ENCODE assay signal across 8 cellular contexts in genomic region chr15:64046347-64047153, GRCh38. TPM values are rescaled to one million over a fixed set of nuclear protein-coding genes. Genes with fewer than 3 reads are reported as not detected.
A peak's percentile ranks its signal among the peaks of the same experiment; 100 is the strongest.
DNase-seq lines count a peak whose midpoint lies in the region; ATAC-seq, FAIRE-seq and TF ChIP-seq lines count a peak whose summit lies in the region.

TSS of gene DAPK2 (minus strand) at chr15:64046485. CDS start at chr15:64040261, 6,224 bp downstream.

- no peaks in the 10 kb centered on the region for H3K9me3 ChIP-seq in endothelial cell of umbilical vein (replicated peaks; ENCODE audit: control insufficient read depth, insufficient read depth, low read length)

- peak within 1 kb of the TSS; percentile 96 for H2AFZ ChIP-seq in endothelial cell of umbilical vein (ENCODE audit: low read depth, low read length)

- DNase-seq in NOMO-1 treated with DMSO at 0.1 percent for 48 hours (lab: John Stamatoyannopoulos, UW; ENCODE audit: unreplicated experiment): peak; percentile 37
- peak; percentile 74 for DNase-seq in activated CD8-positive, alpha-beta memory T cell treated with anti-CD3 and anti-CD28 coated beads, Interleukin-2, amount 50 U/mL, for 4 hours
- peak; percentile 57 for DNase-seq in endothelial cell of umbilical vein (ENCODE audit: low read depth, low spot score)
- peak; percentile 83 for DNase-seq in midbrain (lab: John Stamatoyannopoulos, UW)
- peak; percentile 19 to 48 for DNase-seq in stimulated activated CD8-positive, alpha-beta memory T cell treated with anti-CD3 and anti-CD28 coated beads, Interleukin-15, amount 100 ng/mL, for 4 hours (ENCODE audit: low read depth in 2 of 2)

- H3K4me1 ChIP-seq in endothelial cell of umbilical vein (ENCODE audit: control insufficient read depth, extremely low read depth, insufficient read depth, low read length): peaks cover 6% of the 10 kb centered on the region

- BruUV-seq in endothelial cell of umbilical vein (replicated peaks; lab: Mats Ljungman, UMichigan): no TSS peak

- POLR2A ChIA-PET in endothelial cell of umbilical vein (lab: Charles Lee): no interaction called here

- peak; percentile 71 for FAIRE-seq in endothelial cell of umbilical vein (lab: Jason Lieb, UNC)

- TF ChIP-seq CTCF in endothelial cell of umbilical vein (IDR thresholded peaks at IDR 0.05; ENCODE audit: extremely low read depth in 1 of 2, insufficient read depth in 1 of 2, low read depth in 1 of 2, low read length in 2 of 2): peak; percentile 79 to 82

- no peaks in the 10 kb centered on the region for H3K79me2 ChIP-seq in endothelial cell of umbilical vein (ENCODE audit: control insufficient read depth, insufficient read depth, low read length)

- peak within 1 kb of the TSS; percentile 23; the same call in 1 of the 2 replicates for H3K4me3 ChIP-seq in GM08714 (ENCODE audit: low read length)
- H3K4me3 ChIP-seq in endothelial cell of umbilical vein (replicated peaks in 1 of 3; ENCODE audit: insufficient read depth in 1 of 3, low read depth in 1 of 3, low read length in 3 of 3): peak within 1 kb of the TSS in 2 of 3 experiments; percentile 5 to 45

- no peak within 1 kb of the TSS for H3K27ac ChIP-seq in endothelial cell of umbilical vein (ENCODE audit: insufficient read depth, low read depth, low read length)

- CTCF ChIA-PET in endothelial cell of umbilical vein (lab: Charles Lee): interaction anchor here (0.6 to 3.6 kb wide), 56 partner anchors 9 to 437 kb away, joined by 3 to 96 read pairs (median 5); no protein-coding TSS in a partner anchor

- H4K20me1 ChIP-seq in endothelial cell of umbilical vein (replicated peaks; ENCODE audit: control insufficient read depth, extremely low read depth, insufficient read depth, low read length): no peaks in the 10 kb centered on the region

- peak within 1 kb of the TSS; percentile 26 for H3K9ac ChIP-seq in endothelial cell of umbilical vein (replicated peaks; ENCODE audit: extremely low read depth, insufficient read depth, low read length)

- ATAC-seq in HG02571 (IDR thresholded peaks at IDR 0.05; ENCODE audit: unreplicated experiment) (peak; percentile 45), HG02884 (IDR thresholded peaks at IDR 0.05; ENCODE audit: unreplicated experiment) (no peak)

- H3K27me3 ChIP-seq in endothelial cell of umbilical vein (ENCODE audit: control insufficient read depth in 2 of 2, insufficient read depth in 2 of 2, low read length in 2 of 2): peaks cover 13 to 19% of the 10 kb centered on the region in 2 experiments

- H3K9me1 ChIP-seq in endothelial cell of umbilical vein (replicated peaks; ENCODE audit: control insufficient read depth, extremely low read depth, insufficient read depth, low read length): no peaks in the 10 kb centered on the region

- H3K36me3 ChIP-seq in endothelial cell of umbilical vein (ENCODE audit: control insufficient read depth in 2 of 2, extremely low read depth in 1 of 2, insufficient read depth in 2 of 2, low read length in 2 of 2): no peaks in the 10 kb centered on the region

- intact Hi-C loops in endothelial cell of umbilical vein (cut with micrococcal nuclease): loop anchor here (1.0 to 2.0 kb wide), 5 partner anchors 101 to 294 kb away; no protein-coding TSS in a partner anchor

- dilution Hi-C loops in endothelial cell of umbilical vein (cut with MboI; ENCODE audit: extremely low pct_ligation_motif_present, low sequenced_read_pairs): no loop called here

- TF ChIP-seq POLR2A in endothelial cell of umbilical vein (IDR thresholded peaks at IDR 0.05; ENCODE audit: low read depth, low read length): no peak

- H3K4me2 ChIP-seq in endothelial cell of umbilical vein (ENCODE audit: insufficient read depth, low read length): peak within 1 kb of the TSS; percentile 80

TF ChIP-seq in endothelial cell of umbilical vein, 7 proteins besides CTCF, POLR2A, EP300 and RAD21:
- TF ChIP-seq GATA2 (IDR thresholded peaks at IDR 0.05; ENCODE audit: insufficient read depth, insufficient read length, low read depth, low read length) (no peak), JUN (IDR thresholded peaks at IDR 0.05; ENCODE audit: borderline replicate concordance, insufficient read depth, insufficient read length, low read depth) (no peak), EZH2 (IDR thresholded peaks at IDR 0.05; ENCODE audit: borderline replicate concordance, low read depth, low read length, severe bottlenecking) (peak; percentile 32), FOS (IDR thresholded peaks at IDR 0.05; ENCODE audit: borderline replicate concordance, insufficient read depth, low read length) (no peak), POLR2AphosphoS5 (IDR thresholded peaks at IDR 0.05; ENCODE audit: insufficient read depth, low read depth, low read length) (no peak), MYC (IDR thresholded peaks at IDR 0.05; ENCODE audit: low read depth, low read length) (no peak), MAX (IDR thresholded peaks at IDR 0.05; ENCODE audit: insufficient read depth, insufficient read length) (no peak)

RNA-seq across cellular contexts. Expression of gene DAPK2, which starts in this region (rescaled TPM):
- total RNA-seq in endothelial cell of umbilical vein: 6.7 and 7.5 TPM in 2 replicates
- 2.8 and 2.9 TPM in 2 replicates for polyA plus RNA-seq in endothelial cell of umbilical vein
- polyA plus RNA-seq in endothelial cell of umbilical vein (2011; cell fraction: cytosol; rRNA removed): 1.4 and 2.5 TPM in 2 replicates
- polyA plus RNA-seq in endothelial cell of umbilical vein (2011; cell fraction: nucleus; rRNA removed): 7.1 and 10.2 TPM in 2 replicates
- polyA plus RNA-seq in endothelial cell of umbilical vein (2012): 0.91 and 1.9 TPM in 2 replicates
- polyA minus RNA-seq in endothelial cell of umbilical vein: 4.6 and 7.3 TPM in 2 replicates
- 5.5 TPM for polyA minus RNA-seq in endothelial cell of umbilical vein (2011; cell fraction: cytosol; rRNA and poly(A)+ RNA removed)
- polyA minus RNA-seq in endothelial cell of umbilical vein (2011; cell fraction: nucleus; rRNA and poly(A)+ RNA removed): 3.8 and 5.2 TPM in 2 replicates
